Comparison of ENCODE assay signal across 1 cellular context in genomic region chr10:102644646-102645387, GRCh38.
TF ChIP-seq lines count a peak whose summit lies in the region.

No MANE protein-coding gene starts in this region.

TF ChIP-seq in HepG2, 621 proteins besides CTCF, POLR2A, EP300 and RAD21 (continued from another document and continues in another):
- TF ChIP-seq RERE (CRISPR knock-in tag; IDR thresholded peaks at IDR 0.05; ENCODE audit: low read depth): peak; percentile 60; the same call in 1 of the 2 replicates
- TF ChIP-seq NFE2L1 (CRISPR knock-in tag; IDR thresholded peaks at IDR 0.05; ENCODE audit: borderline replicate concordance): 0 out of 2 replicates have a peak, but pooled peaks have one; percentile 33
- TF ChIP-seq GZF1 (CRISPR knock-in tag; IDR thresholded peaks at IDR 0.05): no peak
- peak; percentile 93; the same call in 1 of the 2 replicates for TF ChIP-seq ZSCAN21 (CRISPR knock-in tag; IDR thresholded peaks at IDR 0.05; ENCODE audit: borderline replicate concordance)
- peak; percentile 78; the same call in 1 of the 2 replicates for TF ChIP-seq ZFP37 (CRISPR knock-in tag; IDR thresholded peaks at IDR 0.05; ENCODE audit: borderline replicate concordance)
- peak; percentile 93; the same call in 1 of the 2 replicates for TF ChIP-seq ZNF251 (CRISPR knock-in tag; IDR thresholded peaks at IDR 0.05)
- peak; percentile 78; the same call in 1 of the 2 replicates for TF ChIP-seq DMAP1 (CRISPR knock-in tag; IDR thresholded peaks at IDR 0.05)
- no peak for TF ChIP-seq KDM6A (CRISPR knock-in tag; IDR thresholded peaks at IDR 0.05; ENCODE audit: low read depth)
- TF ChIP-seq ZNF350 (CRISPR knock-in tag; IDR thresholded peaks at IDR 0.05; ENCODE audit: borderline replicate concordance, low read depth): peak; percentile 78
- TF ChIP-seq YEATS4 (CRISPR knock-in tag; IDR thresholded peaks at IDR 0.05; ENCODE audit: borderline replicate concordance): peak; percentile 79
- TF ChIP-seq ZNF562 (CRISPR knock-in tag; IDR thresholded peaks at IDR 0.05; ENCODE audit: borderline replicate concordance): peak; percentile 72; the same call in 1 of the 2 replicates
- TF ChIP-seq RBAK (CRISPR knock-in tag; IDR thresholded peaks at IDR 0.05): no peak
- peak; percentile 75 for TF ChIP-seq THAP7 (CRISPR knock-in tag; IDR thresholded peaks at IDR 0.05)
- TF ChIP-seq HDAC1 (CRISPR knock-in tag; IDR thresholded peaks at IDR 0.05): peak; percentile 78; the same call in 1 of the 2 replicates
- no peak for TF ChIP-seq ZBTB37 (CRISPR knock-in tag; IDR thresholded peaks at IDR 0.05)
- TF ChIP-seq MLX (CRISPR knock-in tag; IDR thresholded peaks at IDR 0.05): peak; percentile 28; the same call in 1 of the 2 replicates
- no peak for TF ChIP-seq HDAC6 (IDR thresholded peaks at IDR 0.05; ENCODE audit: low read depth, low read length)
- TF ChIP-seq ZNF7 (CRISPR knock-in tag; IDR thresholded peaks at IDR 0.05): peak; percentile 79
- TF ChIP-seq ARID2 (CRISPR knock-in tag; IDR thresholded peaks at IDR 0.05; ENCODE audit: borderline replicate concordance): 0 out of 2 replicates have a peak, but pooled peaks have one; percentile 72
- peak; percentile 67 for TF ChIP-seq ZNF430 (CRISPR knock-in tag; IDR thresholded peaks at IDR 0.05)
- peak; percentile 72 for TF ChIP-seq ZNF362 (CRISPR knock-in tag; IDR thresholded peaks at IDR 0.05; ENCODE audit: borderline replicate concordance)
- TF ChIP-seq ZNF749 (CRISPR knock-in tag; IDR thresholded peaks at IDR 0.05; ENCODE audit: borderline replicate concordance): peak; percentile 94; the same call in 1 of the 2 replicates
- peak; percentile 93 for TF ChIP-seq ZNF552 (CRISPR knock-in tag; IDR thresholded peaks at IDR 0.05; ENCODE audit: borderline replicate concordance)
- TF ChIP-seq ZNF329 (CRISPR knock-in tag; IDR thresholded peaks at IDR 0.05; ENCODE audit: low read depth): peak; percentile 48; the same call in 1 of the 2 replicates
- TF ChIP-seq NR1H2 (CRISPR knock-in tag; IDR thresholded peaks at IDR 0.05; ENCODE audit: borderline replicate concordance, low read depth): peak; percentile 78
- TF ChIP-seq TBP (CRISPR knock-in tag; IDR thresholded peaks at IDR 0.05): no peak
- TF ChIP-seq SAFB2 (CRISPR knock-in tag; IDR thresholded peaks at IDR 0.05; ENCODE audit: borderline replicate concordance, low read depth): peak; percentile 37; the same call in 1 of the 2 replicates
- TF ChIP-seq CREBL2 (CRISPR knock-in tag; IDR thresholded peaks at IDR 0.05; ENCODE audit: borderline replicate concordance): peak; percentile 89; the same call in 1 of the 2 replicates
- TF ChIP-seq ZNF652 (CRISPR knock-in tag; IDR thresholded peaks at IDR 0.05; ENCODE audit: borderline replicate concordance, low read depth): no peak
- peak; percentile 58 for TF ChIP-seq PHF20 (CRISPR knock-in tag; IDR thresholded peaks at IDR 0.05)
- peak; percentile 71; the same call in 1 of the 2 replicates for TF ChIP-seq KLF13 (CRISPR knock-in tag; IDR thresholded peaks at IDR 0.05)
- peak; percentile 58; the same call in 1 of the 2 replicates for TF ChIP-seq ZNF737 (CRISPR knock-in tag; IDR thresholded peaks at IDR 0.05; ENCODE audit: borderline replicate concordance)
- TF ChIP-seq ZNF879 (CRISPR knock-in tag; IDR thresholded peaks at IDR 0.05): peak; percentile 44; the same call in 1 of the 2 replicates
- TF ChIP-seq ZNF891 (CRISPR knock-in tag; IDR thresholded peaks at IDR 0.05): peak; percentile 76; the same call in 1 of the 2 replicates
- TF ChIP-seq ZFP1 (CRISPR knock-in tag; IDR thresholded peaks at IDR 0.05): no peak; the same call in 1 of the 2 replicates
- no peak for TF ChIP-seq RORA (CRISPR knock-in tag; IDR thresholded peaks at IDR 0.05)
- TF ChIP-seq CAMTA2 (CRISPR knock-in tag; IDR thresholded peaks at IDR 0.05; ENCODE audit: borderline replicate concordance): peak; percentile 67; the same call in 1 of the 2 replicates
- TF ChIP-seq ZNF296 (CRISPR knock-in tag; conservative IDR thresholded peaks at IDR 0.05): no peak
- TF ChIP-seq PTBP1 (IDR thresholded peaks at IDR 0.05; ENCODE audit: low read depth, low read length, poor library complexity, severe bottlenecking): no peak
- TF ChIP-seq ZNF441 (CRISPR knock-in tag; IDR thresholded peaks at IDR 0.05; ENCODE audit: borderline replicate concordance): peak; percentile 52; the same call in 1 of the 2 replicates
- peak; percentile 95; the same call in 1 of the 2 replicates for TF ChIP-seq ZNF274 (CRISPR knock-in tag; IDR thresholded peaks at IDR 0.05)
- TF ChIP-seq ZSCAN20 (CRISPR knock-in tag; IDR thresholded peaks at IDR 0.05; ENCODE audit: borderline replicate concordance): peak; percentile 96; the same call in 1 of the 2 replicates
- TF ChIP-seq, protein P1, sequence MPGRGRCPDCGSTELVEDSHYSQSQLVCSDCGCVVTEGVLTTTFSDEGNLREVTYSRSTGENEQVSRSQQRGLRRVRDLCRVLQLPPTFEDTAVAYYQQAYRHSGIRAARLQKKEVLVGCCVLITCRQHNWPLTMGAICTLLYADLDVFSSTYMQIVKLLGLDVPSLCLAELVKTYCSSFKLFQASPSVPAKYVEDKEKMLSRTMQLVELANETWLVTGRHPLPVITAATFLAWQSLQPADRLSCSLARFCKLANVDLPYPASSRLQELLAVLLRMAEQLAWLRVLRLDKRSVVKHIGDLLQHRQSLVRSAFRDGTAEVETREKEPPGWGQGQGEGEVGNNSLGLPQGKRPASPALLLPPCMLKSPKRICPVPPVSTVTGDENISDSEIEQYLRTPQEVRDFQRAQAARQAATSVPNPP (CRISPR knock-in tag; IDR thresholded peaks at IDR 0.05): peak; percentile 72; the same call in 1 of the 2 replicates
- TF ChIP-seq REL (CRISPR knock-in tag; conservative IDR thresholded peaks at IDR 0.05): 0 out of 2 replicates have a peak, but pooled peaks have one; percentile 54
- TF ChIP-seq TSC22D2 (CRISPR knock-in tag; IDR thresholded peaks at IDR 0.05; ENCODE audit: borderline replicate concordance): peak; percentile 77; the same call in 1 of the 2 replicates
- TF ChIP-seq ZNF124 (CRISPR knock-in tag; IDR thresholded peaks at IDR 0.05): no peak
- TF ChIP-seq MXD4 (CRISPR knock-in tag; IDR thresholded peaks at IDR 0.05): peak; percentile 90
- TF ChIP-seq ZNF20 (CRISPR knock-in tag; IDR thresholded peaks at IDR 0.05): no peak; the same call in 1 of the 2 replicates
- TF ChIP-seq CBFB (CRISPR knock-in tag; IDR thresholded peaks at IDR 0.05): peak; percentile 81
- TF ChIP-seq, protein P2, sequence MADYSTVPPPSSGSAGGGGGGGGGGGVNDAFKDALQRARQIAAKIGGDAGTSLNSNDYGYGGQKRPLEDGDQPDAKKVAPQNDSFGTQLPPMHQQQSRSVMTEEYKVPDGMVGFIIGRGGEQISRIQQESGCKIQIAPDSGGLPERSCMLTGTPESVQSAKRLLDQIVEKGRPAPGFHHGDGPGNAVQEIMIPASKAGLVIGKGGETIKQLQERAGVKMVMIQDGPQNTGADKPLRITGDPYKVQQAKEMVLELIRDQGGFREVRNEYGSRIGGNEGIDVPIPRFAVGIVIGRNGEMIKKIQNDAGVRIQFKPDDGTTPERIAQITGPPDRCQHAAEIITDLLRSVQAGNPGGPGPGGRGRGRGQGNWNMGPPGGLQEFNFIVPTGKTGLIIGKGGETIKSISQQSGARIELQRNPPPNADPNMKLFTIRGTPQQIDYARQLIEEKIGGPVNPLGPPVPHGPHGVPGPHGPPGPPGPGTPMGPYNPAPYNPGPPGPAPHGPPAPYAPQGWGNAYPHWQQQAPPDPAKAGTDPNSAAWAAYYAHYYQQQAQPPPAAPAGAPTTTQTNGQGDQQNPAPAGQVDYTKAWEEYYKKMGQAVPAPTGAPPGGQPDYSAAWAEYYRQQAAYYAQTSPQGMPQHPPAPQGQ (CRISPR knock-in tag; IDR thresholded peaks at IDR 0.05; ENCODE audit: borderline replicate concordance): peak; percentile 96; the same call in 1 of the 2 replicates
- peak; percentile 11 for TF ChIP-seq HNRNPH1 (optimal IDR thresholded peaks at IDR 0.05; ENCODE audit: low read depth, low read length)
- TF ChIP-seq ZBTB34 (CRISPR knock-in tag; IDR thresholded peaks at IDR 0.05): 0 out of 2 replicates have a peak, but pooled peaks have one; percentile 87
- no peak for TF ChIP-seq SUZ12 (IDR thresholded peaks at IDR 0.05; ENCODE audit: low read depth, low read length)
- peak; percentile 89; the same call in 1 of the 2 replicates for TF ChIP-seq HOXA9 (CRISPR knock-in tag; IDR thresholded peaks at IDR 0.05; ENCODE audit: borderline replicate concordance)
